Comparison of ENCODE assay signal across 19 cellular contexts in genomic region chr1:157151068-157151467, GRCh38. TPM values are rescaled to one million over a fixed set of nuclear protein-coding genes. Genes with fewer than 3 reads are reported as not detected.
DNase-seq lines count a peak whose midpoint lies in the region; ATAC-seq lines count a peak whose summit lies in the region.
"Had no signal": no experiment of that assay in that cellular context is flagged by ENCODE, and none has a peak within 500 bp of the region (broad histone marks: within the 10 kb centered on the region; RNA-seq: fewer than 3 reads in every experiment).

No MANE protein-coding gene starts in this region.

- no peaks in the 10 kb centered on the region for H3K79me1 ChIP-seq in mesenchymal stem cell (replicated peaks; ENCODE audit: low read length, poor library complexity, severe bottlenecking)

- H3K36me3 ChIP-seq in mesenchymal stem cell (ENCODE audit: control insufficient read depth in 1 of 2, insufficient read depth in 2 of 2, low read depth in 1 of 2, low read length in 2 of 2): no peaks in the 10 kb centered on the region
- H3K36me3 ChIP-seq: BE2C, Peyer's patch had no signal

- no peak overlapping the region for H3K14ac ChIP-seq in mesenchymal stem cell (ENCODE audit: low read length in 2 of 2)

- POLR2A ChIA-PET in activated CD4-positive, alpha-beta memory T cell treated with anti-CD3 and anti-CD28 coated beads for 36 hours (lab: Charles Lee): interaction anchor here (1.2 kb wide), 1 partner anchor 14 kb away, joined by 3 read pairs; no protein-coding TSS in a partner anchor
- POLR2A ChIA-PET in activated CD4-positive, alpha-beta memory T cell treated with anti-CD3 and anti-CD28 coated beads, Interleukin-2, amount 10 ng/mL, durations not matched to agents 7 days and 5 days (lab: Charles Lee): interaction anchor here (0.9 to 1.4 kb wide), 4 partner anchors 12 to 63 kb away, joined by 3 to 4 read pairs (median 4); no protein-coding TSS in a partner anchor

- CTCF ChIA-PET in activated CD4-positive, alpha-beta memory T cell treated with anti-CD3 and anti-CD28 coated beads for 36 hours (lab: Charles Lee): interaction anchor here (0.8 to 9.5 kb wide), 2 partner anchors 12 to 65 kb away, joined by 3 to 643 read pairs; no protein-coding TSS in a partner anchor
- CTCF ChIA-PET in activated CD4-positive, alpha-beta memory T cell treated with anti-CD3 and anti-CD28 coated beads, Interleukin-2, amount 10 ng/mL, durations not matched to agents 7 days and 5 days (lab: Charles Lee): interaction anchor here (1.1 to 13.6 kb wide), 3 partner anchors 13 to 63 kb away, joined by 3 to 436 read pairs (median 3); partner anchors contain the start of gene ETV3

- peak overlapping the region; percentile 6 for H3K27ac Mint-ChIP-seq in activated CD4-positive, alpha-beta memory T cell treated with anti-CD3 and anti-CD28 coated beads for 36 hours
- H3K27ac Mint-ChIP-seq in activated CD4-positive, alpha-beta memory T cell treated with anti-CD3 and anti-CD28 coated beads, Interleukin-2, amount 10 ng/mL, durations not matched to agents 7 days and 5 days: no peak overlapping the region
- peak overlapping the region; percentile 71 for H3K27ac Mint-ChIP-seq in activated T-helper 2 cell treated with anti-CD3 and anti-CD28 coated beads, Interferon-gamma antibody, Interleukin-2, Interleukin-4, amounts not matched to agents 10 μg/mL and 5 μg/mL and 100 μg/mL, durations not matched to agents 14 hours and 24 hours and 36 hours
- peak overlapping the region; percentile 33 for H3K27ac Mint-ChIP-seq in stimulated activated naive B cell treated with anti-CD40 and anti-IgM and Interleukin-4, amounts not matched to agents 10 μg/mL and 1 μg/mL and 100 μg/mL, for 72 hours

- H3K27me3 ChIP-seq in mesenchymal stem cell (ENCODE audit: control insufficient read depth in 1 of 2, insufficient read depth in 1 of 2, low read length in 2 of 2): peaks cover 0 to 21% of the 10 kb centered on the region in 2 experiments
- H3K27me3 ChIP-seq: BE2C, Peyer's patch had no signal

- H2BK5ac ChIP-seq in mesenchymal stem cell (ENCODE audit: low read depth, low read length, poor library complexity, severe bottlenecking): no peak overlapping the region

- no peak for DNase-seq in activated CD4-positive, alpha-beta memory T cell treated with anti-CD3 and anti-CD28 coated beads for 36 hours
- DNase-seq in activated CD4-positive, alpha-beta memory T cell treated with anti-CD3 and anti-CD28 coated beads, Interleukin-2, amount 10 ng/mL, durations not matched to agents 7 days and 5 days: no peak
- DNase-seq in activated T-helper 2 cell treated with anti-CD3 and anti-CD28 coated beads, Interferon-gamma antibody, Interleukin-2, Interleukin-4, amounts not matched to agents 10 μg/mL and 5 μg/mL and 100 μg/mL, durations not matched to agents 14 hours and 24 hours and 36 hours (ENCODE audit: low spot score): no peak
- DNase-seq in ecto neural progenitor cell (ENCODE audit: low spot score): peak; percentile 1
- no peak for DNase-seq in stimulated activated naive B cell treated with anti-CD40 and anti-IgM and Interleukin-4, amounts not matched to agents 10 μg/mL and 1 μg/mL and 100 μg/mL, for 72 hours
- DNase-seq in activated effector memory CD4-positive, alpha-beta T cell treated with Interleukin-2 at 50 U/mL for 16 hours: no peak
- no peak for DNase-seq in mesenchymal stem cell
- DNase-seq: BE2C, DMS79, IMR-90, NCI-H1105 treated with DMSO at 0.1 percent for 48 hours, NCI-H2081, NCI-H2171, NCI-H345, NCI-H524 treated with DMSO at 0.1 percent for 48 hours, Peyer's patch had no signal

- H3K27ac ChIP-seq in mesenchymal stem cell (ENCODE audit: low read length, poor library complexity, severe bottlenecking): no peak overlapping the region
- H3K27ac ChIP-seq: Peyer's patch had no signal

- no peak overlapping the region for H3K4ac ChIP-seq in mesenchymal stem cell (ENCODE audit: low read depth in 1 of 2, low read length in 2 of 2)

- H2BK15ac ChIP-seq in mesenchymal stem cell (ENCODE audit: low read depth, poor library complexity, severe bottlenecking): no peak overlapping the region

- peaks cover 2% of the 10 kb centered on the region for H3K27me3 Mint-ChIP-seq in activated CD4-positive, alpha-beta memory T cell treated with anti-CD3 and anti-CD28 coated beads for 36 hours
- H3K27me3 Mint-ChIP-seq in activated CD4-positive, alpha-beta memory T cell treated with anti-CD3 and anti-CD28 coated beads, Interleukin-2, amount 10 ng/mL, durations not matched to agents 7 days and 5 days: peaks cover 3% of the 10 kb centered on the region
- no peaks in the 10 kb centered on the region for H3K27me3 Mint-ChIP-seq in activated T-helper 2 cell treated with anti-CD3 and anti-CD28 coated beads, Interferon-gamma antibody, Interleukin-2, Interleukin-4, amounts not matched to agents 10 μg/mL and 5 μg/mL and 100 μg/mL, durations not matched to agents 14 hours and 24 hours and 36 hours (ENCODE audit: low read depth)
- peaks cover 19 to 40% of the 10 kb centered on the region in 2 donors for H3K27me3 Mint-ChIP-seq in stimulated activated naive B cell treated with anti-CD40 and anti-IgM and Interleukin-4, amounts not matched to agents 10 μg/mL and 1 μg/mL and 100 μg/mL, for 72 hours

- peaks cover 16% of the 10 kb centered on the region for H3K4me1 ChIP-seq in mesenchymal stem cell (ENCODE audit: control insufficient read depth, insufficient read depth, low read depth, low read length)

- no peaks in the 10 kb centered on the region for H3K36me3 Mint-ChIP-seq in activated CD4-positive, alpha-beta memory T cell treated with anti-CD3 and anti-CD28 coated beads for 36 hours
- no peaks in the 10 kb centered on the region for H3K36me3 Mint-ChIP-seq in activated CD4-positive, alpha-beta memory T cell treated with anti-CD3 and anti-CD28 coated beads, Interleukin-2, amount 10 ng/mL, durations not matched to agents 7 days and 5 days (ENCODE audit: low read depth)
- H3K36me3 Mint-ChIP-seq in activated T-helper 2 cell treated with anti-CD3 and anti-CD28 coated beads, Interferon-gamma antibody, Interleukin-2, Interleukin-4, amounts not matched to agents 10 μg/mL and 5 μg/mL and 100 μg/mL, durations not matched to agents 14 hours and 24 hours and 36 hours (ENCODE audit: low read depth): peaks cover 5% of the 10 kb centered on the region
- H3K36me3 Mint-ChIP-seq in stimulated activated naive B cell treated with anti-CD40 and anti-IgM and Interleukin-4, amounts not matched to agents 10 μg/mL and 1 μg/mL and 100 μg/mL, for 72 hours: no peaks in the 10 kb centered on the region

- H3K23ac ChIP-seq in mesenchymal stem cell (ENCODE audit: low read length in 2 of 2): no peak overlapping the region

- H4K8ac ChIP-seq in mesenchymal stem cell (ENCODE audit: low read length): no peak overlapping the region

- no peak overlapping the region for H3K9ac ChIP-seq in mesenchymal stem cell (ENCODE audit: low read length)

- 94% methylated on average over 3 of the region's 3 CpGs for WGBS in mesenchymal stem cell

- H2BK12ac ChIP-seq in mesenchymal stem cell (ENCODE audit: low read length in 2 of 2): no peak overlapping the region

- no peak overlapping the region for H3K4me3 Mint-ChIP-seq in activated CD4-positive, alpha-beta memory T cell treated with anti-CD3 and anti-CD28 coated beads for 36 hours
- H3K4me3 Mint-ChIP-seq in activated CD4-positive, alpha-beta memory T cell treated with anti-CD3 and anti-CD28 coated beads, Interleukin-2, amount 10 ng/mL, durations not matched to agents 7 days and 5 days: no peak overlapping the region
- H3K4me3 Mint-ChIP-seq in activated T-helper 2 cell treated with anti-CD3 and anti-CD28 coated beads, Interferon-gamma antibody, Interleukin-2, Interleukin-4, amounts not matched to agents 10 μg/mL and 5 μg/mL and 100 μg/mL, durations not matched to agents 14 hours and 24 hours and 36 hours (ENCODE audit: low read depth): peak overlapping the region; percentile 40
- no peak overlapping the region for H3K4me3 Mint-ChIP-seq in stimulated activated naive B cell treated with anti-CD40 and anti-IgM and Interleukin-4, amounts not matched to agents 10 μg/mL and 1 μg/mL and 100 μg/mL, for 72 hours

- peaks cover 35% of the 10 kb centered on the region for H3K4me1 Mint-ChIP-seq in activated CD4-positive, alpha-beta memory T cell treated with anti-CD3 and anti-CD28 coated beads for 36 hours (ENCODE audit: low read depth)
- H3K4me1 Mint-ChIP-seq in activated CD4-positive, alpha-beta memory T cell treated with anti-CD3 and anti-CD28 coated beads, Interleukin-2, amount 10 ng/mL, durations not matched to agents 7 days and 5 days: peaks cover 79% of the 10 kb centered on the region
- peaks cover 79% of the 10 kb centered on the region for H3K4me1 Mint-ChIP-seq in activated T-helper 2 cell treated with anti-CD3 and anti-CD28 coated beads, Interferon-gamma antibody, Interleukin-2, Interleukin-4, amounts not matched to agents 10 μg/mL and 5 μg/mL and 100 μg/mL, durations not matched to agents 14 hours and 24 hours and 36 hours (ENCODE audit: low read depth)
- H3K4me1 Mint-ChIP-seq in stimulated activated naive B cell treated with anti-CD40 and anti-IgM and Interleukin-4, amounts not matched to agents 10 μg/mL and 1 μg/mL and 100 μg/mL, for 72 hours: peaks cover 33 to 74% of the 10 kb centered on the region in 2 donors

- H2AK5ac ChIP-seq in mesenchymal stem cell (ENCODE audit: low read length, severe bottlenecking): no peak overlapping the region

- no peak overlapping the region for H3K18ac ChIP-seq in mesenchymal stem cell (ENCODE audit: low read depth in 1 of 2, low read length in 2 of 2)

- H2BK120ac ChIP-seq in mesenchymal stem cell (ENCODE audit: low read depth, low read length): no peak overlapping the region

- H3K4me3 ChIP-seq in mesenchymal stem cell (ENCODE audit: insufficient read depth in 1 of 2, low read depth in 1 of 2, low read length in 2 of 2): no peak overlapping the region
- H3K4me3 ChIP-seq: Peyer's patch had no signal

- H3K4me2 ChIP-seq in mesenchymal stem cell (ENCODE audit: low read length, poor library complexity, severe bottlenecking): no peak overlapping the region

- intact Hi-C loops in activated CD4-positive, alpha-beta memory T cell treated with anti-CD3 and anti-CD28 coated beads for 36 hours (cut with micrococcal nuclease): no loop called here
- intact Hi-C loops in activated T-helper 2 cell treated with anti-CD3 and anti-CD28 coated beads, Interferon-gamma antibody, Interleukin-2, Interleukin-4, amounts not matched to agents 10 μg/mL and 5 μg/mL and 100 μg/mL, durations not matched to agents 14 hours and 24 hours and 36 hours (cut with micrococcal nuclease): no loop called here

- H2AFZ ChIP-seq in mesenchymal stem cell (ENCODE audit: low read depth, low read length): no peak overlapping the region

- no peak for ATAC-seq in stimulated activated naive B cell treated with anti-CD40 and anti-IgM and Interleukin-4, amounts not matched to agents 10 μg/mL and 1 μg/mL and 100 μg/mL, for 72 hours (replicated peaks)
- ATAC-seq: HCT116 had no signal

- H4K91ac ChIP-seq in mesenchymal stem cell (ENCODE audit: low read length): no peak overlapping the region

- no peaks in the 10 kb centered on the region for H3K9me3 ChIP-seq in mesenchymal stem cell (ENCODE audit: control insufficient read depth, low read length)
- H3K9me3 ChIP-seq: BE2C, Peyer's patch had no signal

- no peaks in the 10 kb centered on the region for H3K9me3 Mint-ChIP-seq in activated CD4-positive, alpha-beta memory T cell treated with anti-CD3 and anti-CD28 coated beads for 36 hours
- no peaks in the 10 kb centered on the region for H3K9me3 Mint-ChIP-seq in activated CD4-positive, alpha-beta memory T cell treated with anti-CD3 and anti-CD28 coated beads, Interleukin-2, amount 10 ng/mL, durations not matched to agents 7 days and 5 days
- no peaks in the 10 kb centered on the region for H3K9me3 Mint-ChIP-seq in activated T-helper 2 cell treated with anti-CD3 and anti-CD28 coated beads, Interferon-gamma antibody, Interleukin-2, Interleukin-4, amounts not matched to agents 10 μg/mL and 5 μg/mL and 100 μg/mL, durations not matched to agents 14 hours and 24 hours and 36 hours
- H3K9me3 Mint-ChIP-seq in stimulated activated naive B cell treated with anti-CD40 and anti-IgM and Interleukin-4, amounts not matched to agents 10 μg/mL and 1 μg/mL and 100 μg/mL, for 72 hours: no peaks in the 10 kb centered on the region

RNA-seq across cellular contexts. Expression of gene ETV3, which starts 12.9 kb away (rescaled TPM):
- total RNA-seq in activated CD4-positive, alpha-beta memory T cell treated with anti-CD3 and anti-CD28 coated beads for 36 hours: 10 to 100 TPM; 30.9 to 32.4 TPM
- total RNA-seq in activated CD4-positive, alpha-beta memory T cell treated with anti-CD3 and anti-CD28 coated beads, Interleukin-2, amount 10 ng/mL, durations not matched to agents 7 days and 5 days: 10 to 100 TPM; 47.5 to 51.1 TPM
- 240 TPM in 2 replicates for total RNA-seq in activated T-helper 2 cell treated with anti-CD3 and anti-CD28 coated beads, Interferon-gamma antibody, Interleukin-2, Interleukin-4, amounts not matched to agents 10 μg/mL and 5 μg/mL and 100 μg/mL, durations not matched to agents 14 hours and 24 hours and 36 hours
- 9.1 TPM for polyA plus RNA-seq in mesenchymal stem cell (2013, experiment 1 of 2)
- 8.6 TPM for polyA plus RNA-seq in mesenchymal stem cell (2013, experiment 2 of 2)

RNA-seq across cellular contexts. Expression of gene ETV3L, which starts 51.5 kb away (rescaled TPM):
- not detected for total RNA-seq in activated CD4-positive, alpha-beta memory T cell treated with anti-CD3 and anti-CD28 coated beads for 36 hours
- total RNA-seq in activated CD4-positive, alpha-beta memory T cell treated with anti-CD3 and anti-CD28 coated beads, Interleukin-2, amount 10 ng/mL, durations not matched to agents 7 days and 5 days: not detected
- total RNA-seq in activated T-helper 2 cell treated with anti-CD3 and anti-CD28 coated beads, Interferon-gamma antibody, Interleukin-2, Interleukin-4, amounts not matched to agents 10 μg/mL and 5 μg/mL and 100 μg/mL, durations not matched to agents 14 hours and 24 hours and 36 hours: not detected in 2 replicates
- not detected for polyA plus RNA-seq in mesenchymal stem cell (2013, experiment 1 of 2)
- polyA plus RNA-seq in mesenchymal stem cell (2013, experiment 2 of 2): not detected
- total RNA-seq: A673, IMR-90, OCI-LY7, Peyer's patch had no signal
- polyA plus RNA-seq: IMR-90 had no signal
